In the genomic region with DNA sequence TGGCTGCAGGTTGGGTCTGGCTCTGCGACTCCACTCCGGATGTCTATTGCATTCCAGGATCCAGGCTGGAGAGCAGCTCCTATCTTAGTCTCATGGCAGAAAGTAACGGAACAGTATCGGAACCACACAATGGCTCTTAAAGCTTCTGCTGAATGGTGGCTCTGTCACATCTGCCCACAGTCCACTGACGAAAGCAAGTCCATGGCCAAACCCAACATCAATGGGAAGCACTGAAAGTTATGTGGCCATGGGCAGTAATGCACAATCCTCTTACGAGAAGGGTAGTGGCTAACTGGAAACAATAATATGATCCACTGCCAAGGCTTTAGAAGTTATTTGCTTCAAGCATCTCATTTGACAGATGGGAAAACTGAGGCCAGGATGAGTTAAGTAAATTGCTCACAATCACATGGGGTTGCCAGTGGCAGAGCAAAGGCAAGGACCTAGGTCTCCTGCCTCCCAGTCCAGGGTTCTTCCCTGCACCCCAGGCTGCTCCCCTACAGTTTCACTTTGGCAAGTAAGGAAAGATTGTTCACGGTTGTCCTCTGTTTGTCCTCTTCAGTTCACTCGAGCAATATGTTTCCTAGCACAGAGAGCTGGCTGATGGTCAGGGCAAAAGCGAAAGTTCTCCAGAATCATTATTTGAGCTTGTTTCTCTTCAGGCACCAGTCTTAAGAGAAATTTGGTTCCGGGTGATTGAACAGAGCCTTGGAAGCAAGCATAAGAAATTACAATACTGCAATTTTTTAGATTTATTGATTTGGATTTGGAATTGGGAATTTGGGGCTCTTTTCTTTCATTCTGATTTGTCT, we compare ENCODE assay signal across 15 cellular contexts. TPM values are rescaled to one million over a fixed set of nuclear protein-coding genes. Genes with fewer than 3 reads are reported as not detected.
"Had no signal": no experiment of that assay in that cellular context is flagged by ENCODE, and none has a peak within 500 bp of the region (broad histone marks: within the 10 kb centered on the region; RNA-seq: fewer than 3 reads in every experiment).

No MANE protein-coding gene starts in this region.

- H3K27ac ChIP-seq: ascending aorta, left lung, suprapubic skin had no signal

- H3K9me3 ChIP-seq: ascending aorta, left lung, suprapubic skin had no signal

- ATAC-seq: activated CD4-positive, CD25-positive, alpha-beta regulatory T cell treated with anti-CD3 and anti-CD28 coated beads, Interleukin-2, amount 50 U/mL, for 24 hours; activated naive CD8-positive, alpha-beta T cell treated with anti-CD3 and anti-CD28 coated beads, Interleukin-2, amount 50 U/mL, for 24 hours; activated T-helper 17 cell treated with anti-CD3 and anti-CD28 coated beads, Interleukin-2, amount 50 U/mL, for 72 hours; left lung; sciatic nerve; stimulated activated naive CD8-positive, alpha-beta T cell treated with anti-CD3 and anti-CD28 coated beads, Interleukin-15, Interleukin-2, amounts not matched to agents 100 U/mL and 50 U/mL, for 24 hours had no signal

- H3K4me3 Mint-ChIP-seq: activated naive CD4-positive, alpha-beta T cell treated with anti-CD3 and anti-CD28 coated beads for 36 hours; activated naive CD8-positive, alpha-beta T cell treated with anti-CD3 and anti-CD28 coated beads, Interleukin-2, amount 50 U/mL, for 24 hours; activated T-helper 17 cell treated with anti-CD3 and anti-CD28 coated beads, Interleukin-2, amount 50 U/mL, for 72 hours; nephron progenitor cell had no signal

- DNase-seq: activated CD4-positive, alpha-beta T cell treated with anti-CD3 and anti-CD28 coated beads, Interleukin-2, amount 50 U/mL, for 1 hour; activated CD8-positive, alpha-beta memory T cell treated with anti-CD3 and anti-CD28 coated beads for 24 hours; activated naive CD4-positive, alpha-beta T cell treated with anti-CD3 and anti-CD28 coated beads for 36 hours; activated naive CD8-positive, alpha-beta T cell treated with anti-CD3 and anti-CD28 coated beads, Interleukin-2, amount 50 U/mL, for 24 hours; left lung; mesendoderm; nephron progenitor cell; stimulated activated naive CD8-positive, alpha-beta T cell treated with anti-CD3 and anti-CD28 coated beads, Interleukin-15, Interleukin-2, amounts not matched to agents 100 U/mL and 50 U/mL, for 24 hours; SW 1271; T-helper 9 cell had no signal

- H3K27me3 ChIP-seq: ascending aorta had no signal

- H3K4me1 Mint-ChIP-seq: activated naive CD8-positive, alpha-beta T cell treated with anti-CD3 and anti-CD28 coated beads, Interleukin-2, amount 50 U/mL, for 24 hours; activated T-helper 17 cell treated with anti-CD3 and anti-CD28 coated beads, Interleukin-2, amount 50 U/mL, for 72 hours had no signal

- H3K4me1 ChIP-seq: left lung had no signal

- H3K27ac Mint-ChIP-seq: activated naive CD4-positive, alpha-beta T cell treated with anti-CD3 and anti-CD28 coated beads for 36 hours; activated naive CD8-positive, alpha-beta T cell treated with anti-CD3 and anti-CD28 coated beads, Interleukin-2, amount 50 U/mL, for 24 hours; activated T-helper 17 cell treated with anti-CD3 and anti-CD28 coated beads, Interleukin-2, amount 50 U/mL, for 72 hours had no signal

- H3K4me3 ChIP-seq: ascending aorta, left lung, suprapubic skin had no signal

- H3K9me3 Mint-ChIP-seq: activated naive CD4-positive, alpha-beta T cell treated with anti-CD3 and anti-CD28 coated beads for 36 hours; activated naive CD8-positive, alpha-beta T cell treated with anti-CD3 and anti-CD28 coated beads, Interleukin-2, amount 50 U/mL, for 24 hours; activated T-helper 17 cell treated with anti-CD3 and anti-CD28 coated beads, Interleukin-2, amount 50 U/mL, for 72 hours had no signal

- H3K36me3 ChIP-seq: ascending aorta, left lung, suprapubic skin had no signal

RNA-seq across cellular contexts. Expression of gene NUAK1, which starts 54.9 kb away (rescaled TPM):
- total RNA-seq: activated naive CD4-positive, alpha-beta T cell treated with anti-CD3 and anti-CD28 coated beads for 36 hours; activated T-helper 17 cell treated with anti-CD3 and anti-CD28 coated beads, Interleukin-2, amount 50 U/mL, for 72 hours had no signal
